Comparison of ENCODE assay signal across 1 cellular context in the genomic region with DNA sequence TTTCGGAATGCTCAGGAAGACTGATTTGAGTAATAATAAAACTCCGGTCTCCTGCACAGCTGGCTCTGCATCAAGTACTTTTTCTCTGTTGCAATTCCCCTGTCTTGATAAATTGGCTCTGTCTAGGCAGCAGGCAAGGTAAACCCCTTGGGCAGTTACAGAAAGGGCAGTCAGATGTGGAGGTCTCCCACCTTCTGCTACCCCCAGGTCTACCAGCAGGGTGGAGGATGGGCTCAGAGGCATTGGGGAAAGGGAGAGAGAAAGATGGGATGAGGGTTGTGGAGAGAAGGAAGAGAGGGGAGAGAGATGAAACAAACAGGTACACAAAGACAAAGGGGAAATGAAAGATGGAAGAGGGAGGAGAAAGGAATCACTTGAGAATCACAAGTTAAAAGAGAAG.
TF ChIP-seq lines count a peak whose summit lies in the region.

No MANE protein-coding gene starts in this region.

TF ChIP-seq in WTC11, 78 proteins besides CTCF, POLR2A, EP300 and RAD21 (continued from another document):
- TF ChIP-seq AFF4 (CRISPR knock-in tag; IDR thresholded peaks at IDR 0.05; ENCODE audit: borderline replicate concordance) (no peak), ZNF416 (CRISPR knock-in tag; IDR thresholded peaks at IDR 0.05) (no peak), OVOL2 (CRISPR knock-in tag; IDR thresholded peaks at IDR 0.05; ENCODE audit: borderline replicate concordance) (no peak), USF2 (CRISPR knock-in tag; IDR thresholded peaks at IDR 0.05) (no peak), ZNF138 (CRISPR knock-in tag; conservative IDR thresholded peaks at IDR 0.05) (no peak), SMAD3 (CRISPR knock-in tag; IDR thresholded peaks at IDR 0.05; ENCODE audit: borderline replicate concordance) (no peak), STAT6 (CRISPR knock-in tag; conservative IDR thresholded peaks at IDR 0.05; ENCODE audit: low read depth) (no peak), CREM (CRISPR knock-in tag; IDR thresholded peaks at IDR 0.05) (no peak), HMGA2 (CRISPR knock-in tag; IDR thresholded peaks at IDR 0.05) (no peak), SP1 (CRISPR knock-in tag; conservative IDR thresholded peaks at IDR 0.05) (no peak), PRDM15 (CRISPR knock-in tag; IDR thresholded peaks at IDR 0.05) (no peak)
